Comparison of ENCODE assay signal across 9 cellular contexts in the genomic region with DNA sequence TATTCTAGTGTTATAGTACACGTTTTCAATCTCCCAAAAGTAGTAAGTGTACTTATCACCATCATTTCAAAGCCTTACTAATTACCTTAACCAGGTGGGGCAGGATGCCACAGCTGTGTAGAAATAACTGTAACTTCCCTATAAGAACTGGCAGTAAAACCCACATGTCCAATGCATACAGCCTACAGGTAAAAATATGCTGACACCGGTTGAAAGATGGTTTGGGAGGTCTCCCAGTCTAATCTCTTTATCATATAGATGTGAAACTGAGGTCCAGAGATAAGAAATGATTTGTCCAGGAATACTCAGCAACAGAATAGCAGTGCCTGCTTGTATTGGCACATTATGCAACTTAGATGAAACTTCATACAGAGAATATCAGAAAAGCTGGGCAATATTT.
"Had no signal": no experiment of that assay in that cellular context is flagged by ENCODE, and none has a peak within 500 bp of the region (broad histone marks: within the 10 kb centered on the region; RNA-seq: fewer than 3 reads in every experiment).

No MANE protein-coding gene starts in this region.

- H3K4me3 ChIP-seq: GM23248, HAP-1 had no signal

- H3K4me1 ChIP-seq: HAP-1 had no signal

- H3K4me3 Mint-ChIP-seq: HFFc6 had no signal

- H3K9ac ChIP-seq: GM23248 had no signal

- H3K27me3 Mint-ChIP-seq: IgD-negative memory B cell had no signal

- ATAC-seq: HCT116 had no signal

- FAIRE-seq: HTR-8/SVneo had no signal

- H3K27ac Mint-ChIP-seq: HFFc6, IgD-negative memory B cell had no signal

- H3K27ac ChIP-seq: GM23248 had no signal

- H2AFZ ChIP-seq: GM23248 had no signal

- H3K36me3 ChIP-seq: HAP-1 had no signal

- DNase-seq: GM23248, GOT3, H7, HFFc6, KBM-7 had no signal

- H3K9me3 ChIP-seq: HAP-1 had no signal
